ENCODE assay signal across 18 cellular contexts in genomic region chr3:140399853-140400252, GRCh38.
DNase-seq lines count a peak whose midpoint lies in the region; ATAC-seq, FAIRE-seq and TF ChIP-seq lines count a peak whose summit lies in the region.
"Had no signal": no experiment of that assay in that cellular context is flagged by ENCODE, and none has a peak within 500 bp of the region (broad histone marks: within the 10 kb centered on the region; RNA-seq: fewer than 3 reads in every experiment).

No MANE protein-coding gene starts in this region.

- H3K9me3 Mint-ChIP-seq in naive thymus-derived CD4-positive, alpha-beta T cell: peaks cover 0 to 4% (median 0%) of the 10 kb centered on the region in 11 donors

- H3K27me3 ChIP-seq in bronchial epithelial cell (ENCODE audit: control insufficient read depth, insufficient read depth, low read length) (no peaks in the 10 kb centered on the region), smooth muscle cell (ENCODE audit: low read depth) (no peaks in the 10 kb centered on the region)
- H3K27me3 ChIP-seq in naive thymus-derived CD4-positive, alpha-beta T cell (ENCODE audit: control insufficient read depth in 2 of 2, insufficient read depth in 2 of 2, low read length in 2 of 2): no peaks in the 10 kb centered on the region

- H3K9me3 ChIP-seq in smooth muscle cell (replicated peaks; ENCODE audit: low read depth): no peaks in the 10 kb centered on the region
- no peaks in the 10 kb centered on the region for H3K9me3 ChIP-seq in naive thymus-derived CD4-positive, alpha-beta T cell (ENCODE audit: control insufficient read depth in 2 of 3, low read length in 3 of 3)

- no peak for FAIRE-seq in bronchial epithelial cell (lab: Jason Lieb, UNC)

- H2AFZ ChIP-seq in smooth muscle cell (ENCODE audit: low read depth): no peak overlapping the region

- H3K27ac Mint-ChIP-seq in naive thymus-derived CD4-positive, alpha-beta T cell: no peak overlapping the region
- H3K27ac Mint-ChIP-seq: CD14-positive monocyte had no signal

- 68% methylated on average over 2 of the region's 2 CpGs for WGBS in smooth muscle cell (ENCODE audit: low lambda C conversion rate)

- POLR2A ChIA-PET in naive thymus-derived CD4-positive, alpha-beta T cell (lab: Charles Lee): no interaction called here

- no peak for TF ChIP-seq CTCF in bronchial epithelial cell (IDR thresholded peaks at IDR 0.05; ENCODE audit: insufficient read depth, low read length, severe bottlenecking)
- no peak for TF ChIP-seq CTCF in smooth muscle cell (IDR thresholded peaks at IDR 0.05; ENCODE audit: borderline replicate concordance, insufficient read depth, poor library complexity, severe bottlenecking)

- no peak overlapping the region for H3K27ac ChIP-seq in smooth muscle cell (ENCODE audit: low read depth)
- H3K27ac ChIP-seq in naive thymus-derived CD4-positive, alpha-beta T cell (ENCODE audit: low read depth, low read length): no peak overlapping the region
- H3K27ac ChIP-seq: 22Rv1, KMS-11 had no signal

- no peak overlapping the region for H3K9ac ChIP-seq in smooth muscle cell (ENCODE audit: low read depth)
- H3K9ac ChIP-seq: KMS-11 had no signal

- H3K4me1 Mint-ChIP-seq in naive thymus-derived CD4-positive, alpha-beta T cell: no peaks in the 10 kb centered on the region

- H3K4me3 ChIP-seq in bronchial epithelial cell (ENCODE audit: low read depth, low read length) (no peak overlapping the region), smooth muscle cell (no peak overlapping the region)
- H3K4me3 ChIP-seq in naive thymus-derived CD4-positive, alpha-beta T cell (ENCODE audit: low read length): no peak overlapping the region

- H3K4me3 Mint-ChIP-seq in naive thymus-derived CD4-positive, alpha-beta T cell: no peak overlapping the region
- H3K4me3 Mint-ChIP-seq: CD14-positive monocyte had no signal

- peaks cover 0 to 9% (median 5%) of the 10 kb centered on the region in 5 donors for H3K27me3 Mint-ChIP-seq in naive thymus-derived CD4-positive, alpha-beta T cell

- H3K36me3 ChIP-seq in bronchial epithelial cell (ENCODE audit: control insufficient read depth, insufficient read depth, low read length) (no peaks in the 10 kb centered on the region), smooth muscle cell (ENCODE audit: low read depth) (no peaks in the 10 kb centered on the region)
- no peaks in the 10 kb centered on the region for H3K36me3 ChIP-seq in naive thymus-derived CD4-positive, alpha-beta T cell (ENCODE audit: control insufficient read depth in 2 of 3, insufficient read depth in 3 of 3, low read length in 3 of 3)

- H3K36me3 Mint-ChIP-seq in naive thymus-derived CD4-positive, alpha-beta T cell: no peaks in the 10 kb centered on the region
- H3K36me3 Mint-ChIP-seq: CD14-positive monocyte had no signal

- H3K79me2 ChIP-seq in smooth muscle cell (ENCODE audit: low read depth): no peaks in the 10 kb centered on the region

- H4K20me1 ChIP-seq in smooth muscle cell (ENCODE audit: low read depth): no peaks in the 10 kb centered on the region

- intact Hi-C loops in naive thymus-derived CD4-positive, alpha-beta T cell (cut with micrococcal nuclease): no loop called here

- no peaks in the 10 kb centered on the region for H3K4me1 ChIP-seq in smooth muscle cell (ENCODE audit: low read depth)
- no peaks in the 10 kb centered on the region for H3K4me1 ChIP-seq in naive thymus-derived CD4-positive, alpha-beta T cell (ENCODE audit: control insufficient read depth in 2 of 2, insufficient read depth in 2 of 2, low read length in 2 of 2)

- H3K4me2 ChIP-seq in smooth muscle cell: no peak overlapping the region
- H3K4me2 ChIP-seq: KMS-11 had no signal

- ATAC-seq in naive thymus-derived CD4-positive, alpha-beta T cell: no peak
- no peak for ATAC-seq in GM18868 (IDR thresholded peaks at IDR 0.05; ENCODE audit: unreplicated experiment)
- ATAC-seq: Panc1 had no signal

- H3F3A ChIP-seq in smooth muscle cell (ENCODE audit: low read depth): no peaks in the 10 kb centered on the region

- peak; percentile 3 for DNase-seq in SIG-M5 treated with dmso at 0.1 percent for 504 hours (lab: John Stamatoyannopoulos, UW; ENCODE audit: unreplicated experiment)
- DNase-seq in SIG-M5 (lab: John Stamatoyannopoulos, UW): no peak
- peak; percentile 81 for DNase-seq in NOMO-1 treated with dmso at 0.1 percent for 144 hours (lab: John Stamatoyannopoulos, UW; ENCODE audit: unreplicated experiment)
- DNase-seq in bronchial epithelial cell (ENCODE audit: low read depth): peak; percentile 71
- no peak for DNase-seq in EL
- DNase-seq in smooth muscle cell (lab: John Stamatoyannopoulos, UW; ENCODE audit: unreplicated experiment): no peak
- DNase-seq in naive thymus-derived CD4-positive, alpha-beta T cell: no peak
- DNase-seq: AML-193, COR-L47, DMS153, GF-D8, GOT3, NCI-H1694 treated with DMSO at 0.1 percent for 48 hours had no signal

- CTCF ChIA-PET in naive thymus-derived CD4-positive, alpha-beta T cell (lab: Charles Lee): no interaction called here

Comparison
In these comparisons a context has a peak if more than half of its experiments do, and no peak if none do; other contexts are left out.
1. DNase-seq: peak in SIG-M5 treated with dmso at 0.1 percent for 504 hours (single experiment), NOMO-1 treated with dmso at 0.1 percent for 144 hours (single experiment) and bronchial epithelial cell (single experiment); none in SIG-M5 (single experiment), EL (single experiment), smooth muscle cell (single experiment) and naive thymus-derived CD4-positive, alpha-beta T cell (0 of 9).